Comparison of ENCODE assay signal across 8 cellular contexts in genomic region chr12:3882896-3883564, GRCh38. TPM values are rescaled to one million over a fixed set of nuclear protein-coding genes. Genes with fewer than 3 reads are reported as not detected.
A peak's percentile ranks its signal among the peaks of the same experiment; 100 is the strongest.
DNase-seq lines count a peak whose midpoint lies in the region; ATAC-seq, FAIRE-seq and TF ChIP-seq lines count a peak whose summit lies in the region.

No MANE protein-coding gene starts in this region.

- TF ChIP-seq POLR2A in A549 (IDR thresholded peaks at IDR 0.05; ENCODE audit: low read length), result no peak

- FAIRE-seq in A549 (lab: Jason Lieb, UNC), result no peak
- no peak for FAIRE-seq in GM19239 (lab: Jason Lieb, UNC)
- FAIRE-seq in RCC 7860 (lab: Jason Lieb, UNC), result no peak

- POLR2A ChIA-PET in A549 (lab: Yijun Ruan, JAX) (no interaction called here), OCI-LY7 (lab: Charles Lee) (interaction anchor here (0.7 kb wide), 1 partner anchor 257 kb away, joined by 4 read pairs; no protein-coding TSS in a partner anchor)

- H3K4me1 ChIP-seq in A549 (no peaks in the 10 kb centered on the region), OCI-LY7 (ENCODE audit: insufficient read depth, low read length, poor library complexity, severe bottlenecking) (no peaks in the 10 kb centered on the region), colonic mucosa (peaks cover 3% of the 10 kb centered on the region)

- H3K9me3 ChIP-seq in A549 (no peaks in the 10 kb centered on the region), OCI-LY7 (ENCODE audit: low read length) (no peaks in the 10 kb centered on the region), colonic mucosa (no peaks in the 10 kb centered on the region)

- no peaks in the 10 kb centered on the region for H3K27me3 ChIP-seq in colonic mucosa

- H3K9ac ChIP-seq in colonic mucosa (ENCODE audit: low read depth in 2 of 2, low read length in 2 of 2), result no peak overlapping the region

- CTCF ChIA-PET in A549 (lab: Yijun Ruan, JAX), result interaction anchor here (0.6 to 11.6 kb wide), 9 partner anchors 112 to 643 kb away, joined by 3 to 235 read pairs (median 3); no protein-coding TSS in a partner anchor
- CTCF ChIA-PET in OCI-LY7 (lab: Charles Lee; ENCODE audit: unreplicated experiment), result no interaction called here

- H3K4me3 ChIP-seq in A549, result no peak overlapping the region
- no peak overlapping the region for H3K4me3 ChIP-seq in GM12864 (ENCODE audit: low read depth, low read length)
- no peak overlapping the region for H3K4me3 ChIP-seq in OCI-LY7 (ENCODE audit: low read depth, low read length, poor library complexity, severe bottlenecking)
- H3K4me3 ChIP-seq in fibroblast of villous mesenchyme (ENCODE audit: low read depth, low read length), result no peak overlapping the region
- no peak overlapping the region for H3K4me3 ChIP-seq in colonic mucosa

- TF ChIP-seq EP300 in A549 (IDR thresholded peaks at IDR 0.05), result no peak

- no TSS peak for BruUV-seq in OCI-LY7 (replicated peaks; lab: Mats Ljungman, UMichigan)

- no peak overlapping the region for H3K27ac ChIP-seq in A549
- H3K27ac ChIP-seq in OCI-LY7 (ENCODE audit: low read depth, low read length, poor library complexity, severe bottlenecking), result no peak overlapping the region
- no peak overlapping the region for H3K27ac ChIP-seq in colonic mucosa

- DNase-seq in A549 (ENCODE audit: low read depth in 1 of 2, low spot score in 1 of 2) (peak; percentile 22 to 34), GM12864 (ENCODE audit: low read depth) (no peak), OCI-LY7 (ENCODE audit: low spot score) (peak; percentile 38), fibroblast of villous mesenchyme (ENCODE audit: low read depth) (peak; percentile 21), GM19239 (ENCODE audit: insufficient read length, low spot score) (no peak), RCC 7860 (ENCODE audit: low spot score) (no peak), colonic mucosa (no peak)

- TF ChIP-seq CTCF in A549 (IDR thresholded peaks at IDR 0.05) (no peak), GM12864 (IDR thresholded peaks at IDR 0.05; ENCODE audit: low read depth, low read length, missing control alignments) (peak; percentile 36), OCI-LY7 (conservative IDR thresholded peaks at IDR 0.05; ENCODE audit: low read length) (peak; percentile 71), fibroblast of villous mesenchyme (IDR thresholded peaks at IDR 0.05; ENCODE audit: insufficient read depth, low read depth, low read length) (peak; percentile 34), colonic mucosa (IDR thresholded peaks at IDR 0.05) (no peak)

- ATAC-seq in A549 (peak; percentile 85 to 94; a peak in 4 of 6 replicates), GM18868 (IDR thresholded peaks at IDR 0.05; ENCODE audit: unreplicated experiment) (no peak)

- no peak overlapping the region for H2AFZ ChIP-seq in OCI-LY7 (ENCODE audit: low read length)

- no peak for TF ChIP-seq RAD21 in A549 (conservative IDR thresholded peaks at IDR 0.05 in 1 of 2, IDR thresholded peaks at IDR 0.05 in 1 of 2)

- WGBS in A549 (ENCODE audit: missing lambda C conversion rate), result 11% methylated on average over 7 of the region's 7 CpGs

- intact Hi-C loops in OCI-LY7 (cut with micrococcal nuclease; ENCODE audit: unreplicated experiment), result no loop called here
- intact Hi-C loops in colonic mucosa (cut with DNase I), result loop anchor here (5.0 to 10.0 kb wide), 3 partner anchors 112 to 642 kb away; no protein-coding TSS in a partner anchor

- H3K36me3 ChIP-seq in OCI-LY7 (ENCODE audit: insufficient read depth, low read length), result no peaks in the 10 kb centered on the region
- H3K36me3 ChIP-seq in colonic mucosa, result no peaks in the 10 kb centered on the region

- H3K9me2 ChIP-seq in OCI-LY7 (ENCODE audit: insufficient read depth, low read length), result no peaks in the 10 kb centered on the region

- H3K4me2 ChIP-seq in A549, result no peak overlapping the region
- H3K4me2 ChIP-seq in OCI-LY7 (ENCODE audit: low read length), result no peak overlapping the region

- H4K20me1 ChIP-seq in OCI-LY7 (ENCODE audit: insufficient read depth, low read length), result no peaks in the 10 kb centered on the region

- no peaks in the 10 kb centered on the region for H3K79me2 ChIP-seq in OCI-LY7 (ENCODE audit: insufficient read depth, low read depth, low read length)

TF ChIP-seq in A549, 52 proteins besides CTCF, POLR2A, EP300 and RAD21:
- TF ChIP-seq NPAS2 (CRISPR knock-in tag; IDR thresholded peaks at IDR 0.05; ENCODE audit: borderline replicate concordance), result no peak

RNA-seq across cellular contexts. Expression of gene PARP11, which starts 9.8 kb away (rescaled TPM):
- polyA plus RNA-seq in A549 (2011; rRNA removed) (5.4 and 6.7 TPM in 2 replicates), A549 (2017; fragmentation: RNase III; extraction: RNeasy Plus Mini Kit Qiagen cat#74134 plus additional on column Dnase treatment) (1.8 to 2.2 TPM (median 2.1 TPM) in 3 replicates)
- 0.66 and 1.2 TPM in 2 replicates for polyA plus RNA-seq in A549 (2012; cell fraction: cytosol; rRNA removed)
- 0.42 and 0.71 TPM in 2 replicates for polyA plus RNA-seq in A549 (2012; cell fraction: nucleus; rRNA removed)
- 2.9 and 3.6 TPM in 2 replicates for polyA minus RNA-seq in A549 (2011; rRNA and poly(A)+ RNA removed)
- 3.8 and 13.6 TPM in 2 replicates for total RNA-seq in OCI-LY7 (2014; rRNA removed; shearing (Covaris generic))
- total RNA-seq in OCI-LY7 (2022) (15.3 and 15.7 TPM in 2 replicates), fibroblast of villous mesenchyme (6.1 and 6.5 TPM in 2 replicates), colonic mucosa (1 to 10 TPM; 5.5 to 5.8 TPM)

Comparison
In these comparisons a context has a peak if more than half of its experiments do, and no peak if none do; other contexts are left out.
1. DNase-seq: peak in A549 (2 of 2), OCI-LY7 (single experiment) and fibroblast of villous mesenchyme (single experiment); none in GM12864 (single experiment), GM19239 (single experiment), RCC 7860 (single experiment) and colonic mucosa (single experiment).
2. CTCF ChIP-seq: peak in GM12864 (single experiment), OCI-LY7 (single experiment) and fibroblast of villous mesenchyme (single experiment); none in A549 (single experiment) and colonic mucosa (single experiment).